In the genomic region with DNA sequence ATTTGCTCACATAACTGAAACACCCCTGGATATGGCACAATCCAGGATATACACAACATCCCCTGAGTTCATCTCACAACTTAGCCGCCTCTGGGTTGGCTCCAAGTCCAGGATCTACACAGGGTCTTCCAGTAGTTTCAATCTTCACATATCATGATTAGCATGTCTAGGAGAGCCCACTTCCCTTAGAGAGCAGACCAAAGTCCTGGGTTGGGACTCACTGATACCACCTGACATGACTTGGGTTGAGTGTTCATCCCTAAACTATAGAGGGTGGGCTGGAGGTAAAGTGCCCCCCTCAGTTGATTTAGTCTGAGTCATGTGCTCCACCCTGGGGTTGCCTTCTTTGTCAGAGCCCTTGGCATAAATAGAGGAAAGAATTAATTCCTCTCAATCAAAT, we compare ENCODE assay signal across 29 cellular contexts.
"Had no signal": no experiment of that assay in that cellular context is flagged by ENCODE, and none has a peak within 500 bp of the region (broad histone marks: within the 10 kb centered on the region; RNA-seq: fewer than 3 reads in every experiment).

No MANE protein-coding gene starts in this region.

- H3K36me3 ChIP-seq: MG63 had no signal

- H3K4me3 ChIP-seq: MG63 had no signal

- H3K27ac ChIP-seq: KMS-11 had no signal

- DNase-seq: Karpas-422, Kasumi-1, KG1, MG63, MM.1S, MV-4-11, NCI-H1048, NCI-H1092, NCI-H1417 treated with DMSO at 0.1 percent for 48 hours, NCI-H1436, NCI-H1436 treated with DMSO at 0.1 percent for 48 hours, NCI-H1694, NCI-H1694 treated with DMSO at 0.1 percent for 48 hours, NCI-H187, NCI-H187 treated with DMSO at 0.1 percent for 48 hours, NCI-H1930, NCI-H2029, NCI-H2029 treated with DMSO at 0.1 percent for 48 hours, NCI-H2081, NCI-H2081 treated with DMSO at 0.1 percent for 48 hours, NCI-H2107, NCI-H2171, NCI-H2171 treated with DMSO at 0.1 percent for 48 hours, NCI-H2227 treated with DMSO at 0.1 percent for 48 hours, NCI-H226, NCI-H446, NCI-H446 treated with DMSO at 0.1 percent for 48 hours, NCI-H510A had no signal

- H3K9me3 ChIP-seq: MG63 had no signal
